ENCODE assay signal across 27 cellular contexts in genomic region chr19:16225279-16226183, GRCh38. TPM values are rescaled to one million over a fixed set of nuclear protein-coding genes. Genes with fewer than 3 reads are reported as not detected.
A peak's percentile ranks its signal among the peaks of the same experiment; 100 is the strongest.
DNase-seq lines count a peak whose midpoint lies in the region; ATAC-seq and TF ChIP-seq lines count a peak whose summit lies in the region.
"Had no signal": no experiment of that assay in that cellular context is flagged by ENCODE, and none has a peak within 500 bp of the region (broad histone marks: within the 10 kb centered on the region; RNA-seq: fewer than 3 reads in every experiment).

No MANE protein-coding gene starts in this region.

- H3K27ac ChIP-seq in BLaER1 (no peak overlapping the region; the same call in 1 of the 2 replicates), spleen (no peak overlapping the region)
- no peak overlapping the region for H3K27ac ChIP-seq in effector memory CD4-positive, alpha-beta T cell (ENCODE audit: insufficient read depth, low read length, poor library complexity, severe bottlenecking)
- H3K27ac ChIP-seq: A549, C4-2B, SJCRH30 had no signal

- H3K9ac ChIP-seq in BLaER1 = no peak overlapping the region

- H3K4me3 ChIP-seq in BLaER1 (no peak overlapping the region), H7 (ENCODE audit: insufficient read depth, low read depth, low read length) (no peak overlapping the region), spleen (no peak overlapping the region)
- H3K4me3 ChIP-seq in effector memory CD4-positive, alpha-beta T cell (ENCODE audit: insufficient read depth, low read depth, low read length, poor library complexity, severe bottlenecking) = no peak overlapping the region
- H3K4me3 ChIP-seq: A549, HAP-1, SJCRH30 had no signal

- peaks cover 10% of the 10 kb centered on the region for H3K9me3 Mint-ChIP-seq in dendritic cell treated with granulocyte-macrophage colony-stimulating factor and Interleukin-4, amounts not matched to agents 40 ng/mL and 50 ng/mL, for 4 days
- peaks cover 16% of the 10 kb centered on the region for H3K9me3 Mint-ChIP-seq in T-helper 2 cell treated with Interferon-gamma antibody and Interleukin-4, amounts not matched to agents 5 μg/mL and 100 μg/mL, for 36 hours

- no peak for TF ChIP-seq CTCF in spleen (IDR thresholded peaks at IDR 0.05 in 8 of 11, conservative IDR thresholded peaks at IDR 0.05 in 3 of 11)

- peaks cover 22% of the 10 kb centered on the region for H3K9me3 ChIP-seq in BLaER1
- H3K9me3 ChIP-seq in spleen = peaks cover 6 to 27% (median 24%) of the 10 kb centered on the region in 8 donors
- H3K9me3 ChIP-seq in effector memory CD4-positive, alpha-beta T cell (ENCODE audit: control insufficient read depth, low read length) = peaks cover 13% of the 10 kb centered on the region

- H3K36me3 Mint-ChIP-seq in dendritic cell treated with granulocyte-macrophage colony-stimulating factor and Interleukin-4, amounts not matched to agents 40 ng/mL and 50 ng/mL, for 4 days (ENCODE audit: low read depth) = peaks cover 100% of the 10 kb centered on the region
- peaks cover 55% of the 10 kb centered on the region for H3K36me3 Mint-ChIP-seq in T-helper 2 cell treated with Interferon-gamma antibody and Interleukin-4, amounts not matched to agents 5 μg/mL and 100 μg/mL, for 36 hours (ENCODE audit: low read depth)

- peaks cover 100% of the 10 kb centered on the region for H3K36me3 ChIP-seq in BLaER1
- no peaks in the 10 kb centered on the region; the same call in 1 of the 2 replicates for H3K36me3 ChIP-seq in H7 (replicated peaks; ENCODE audit: control insufficient read depth, insufficient read depth, low read length)
- peaks cover 0 to 100% (median 99%) of the 10 kb centered on the region in 6 donors for H3K36me3 ChIP-seq in spleen
- peaks cover 91% of the 10 kb centered on the region for H3K36me3 ChIP-seq in effector memory CD4-positive, alpha-beta T cell (ENCODE audit: control insufficient read depth, insufficient read depth, low read length)

- no peaks in the 10 kb centered on the region for H3K27me3 Mint-ChIP-seq in dendritic cell treated with granulocyte-macrophage colony-stimulating factor and Interleukin-4, amounts not matched to agents 40 ng/mL and 50 ng/mL, for 4 days
- H3K27me3 Mint-ChIP-seq in T-helper 2 cell treated with Interferon-gamma antibody and Interleukin-4, amounts not matched to agents 5 μg/mL and 100 μg/mL, for 36 hours (ENCODE audit: low read depth) = no peaks in the 10 kb centered on the region

- no peaks in the 10 kb centered on the region for H3K4me1 Mint-ChIP-seq in dendritic cell treated with granulocyte-macrophage colony-stimulating factor and Interleukin-4, amounts not matched to agents 40 ng/mL and 50 ng/mL, for 4 days (ENCODE audit: low read depth)
- H3K4me1 Mint-ChIP-seq in T-helper 2 cell treated with Interferon-gamma antibody and Interleukin-4, amounts not matched to agents 5 μg/mL and 100 μg/mL, for 36 hours (ENCODE audit: low read depth) = no peaks in the 10 kb centered on the region

- whole genome bisulfite sequencing in spleen, 5 donors = 92 to 98% (median 95%) methylated on average over 7 to 21 of the region's 21 CpGs

- H3K4me1 ChIP-seq in BLaER1 (peaks cover 27% of the 10 kb centered on the region), spleen (no peaks in the 10 kb centered on the region)
- no peaks in the 10 kb centered on the region for H3K4me1 ChIP-seq in effector memory CD4-positive, alpha-beta T cell (ENCODE audit: control insufficient read depth, insufficient read depth, low read length, poor library complexity, severe bottlenecking)
- H3K4me1 ChIP-seq: A549, Caco-2, HAP-1, SJCRH30 had no signal

- peaks cover 42% of the 10 kb centered on the region for H4K20me1 ChIP-seq in BLaER1

- no peak for TF ChIP-seq POLR2A in spleen (IDR thresholded peaks at IDR 0.05)

- intact Hi-C loops in dendritic cell treated with granulocyte-macrophage colony-stimulating factor and Interleukin-4, amounts not matched to agents 40 ng/mL and 50 ng/mL, for 4 days (cut with micrococcal nuclease) = no loop called here
- intact Hi-C loops in spleen (cut with DNase I; ENCODE audit: low total_unique reads) = no loop called here

- DNase-seq in H7 = peak; percentile 29
- DNase-seq in spleen = peak; percentile 52
- DNase-seq in effector memory CD4-positive, alpha-beta T cell = no peak
- DNase-seq in T-helper 2 cell treated with Interferon-gamma antibody and Interleukin-4, amounts not matched to agents 5 μg/mL and 100 μg/mL, for 36 hours (ENCODE audit: low spot score) = no peak
- DNase-seq: Caco-2; CD8-positive, alpha-beta T cell; DMS79; EL; GF-D8; HFFc6; KBM-7; MV-4-11; NCI-H1105; NCI-H146; NCI-H1930; NCI-H2107; NCI-H524; NCI-H774; SJCRH30 had no signal

- H3K4me3 Mint-ChIP-seq in dendritic cell treated with granulocyte-macrophage colony-stimulating factor and Interleukin-4, amounts not matched to agents 40 ng/mL and 50 ng/mL, for 4 days = no peak overlapping the region
- no peak overlapping the region for H3K4me3 Mint-ChIP-seq in T-helper 2 cell treated with Interferon-gamma antibody and Interleukin-4, amounts not matched to agents 5 μg/mL and 100 μg/mL, for 36 hours
- H3K4me3 Mint-ChIP-seq: CD8-positive, alpha-beta T cell; HFFc6 had no signal

- 0 out of 2 replicates have a peak overlapping the region, but pooled peaks have one; percentile 77 for H3K4me2 ChIP-seq in BLaER1
- H3K4me2 ChIP-seq: A549 had no signal

- peak overlapping the region; percentile 42 for H3K27ac Mint-ChIP-seq in dendritic cell treated with granulocyte-macrophage colony-stimulating factor and Interleukin-4, amounts not matched to agents 40 ng/mL and 50 ng/mL, for 4 days
- no peak overlapping the region for H3K27ac Mint-ChIP-seq in T-helper 2 cell treated with Interferon-gamma antibody and Interleukin-4, amounts not matched to agents 5 μg/mL and 100 μg/mL, for 36 hours
- H3K27ac Mint-ChIP-seq: CD8-positive, alpha-beta T cell; HFFc6 had no signal

- no peak for ATAC-seq in GM18498 (IDR thresholded peaks at IDR 0.05; ENCODE audit: unreplicated experiment)
- ATAC-seq: CD8-positive, alpha-beta T cell had no signal

- no peaks in the 10 kb centered on the region for H3K27me3 ChIP-seq in BLaER1
- H3K27me3 ChIP-seq in H7 (ENCODE audit: control insufficient read depth, insufficient read depth, low read length) = no peaks in the 10 kb centered on the region
- H3K27me3 ChIP-seq in spleen (replicated peaks in 1 of 7) = no peaks in the 10 kb centered on the region
- H3K27me3 ChIP-seq in effector memory CD4-positive, alpha-beta T cell (replicated peaks; ENCODE audit: control insufficient read depth, insufficient read depth, low read length, poor library complexity, severe bottlenecking) = no peaks in the 10 kb centered on the region
- H3K27me3 ChIP-seq: SJCRH30 had no signal

RNA-seq across cellular contexts. Expression of gene AP1M1, which starts 27.8 kb away (rescaled TPM):
- total RNA-seq in H7 (2014; rRNA removed; shearing (Covaris generic)) = 49.3 and 56.3 TPM in 2 replicates
- total RNA-seq in spleen = 10 to 100 TPM; 54.1 to 82.8 (median 67.2) TPM
- polyA plus RNA-seq in spleen = 10 to 100 TPM; 27.9 to 39.7 (median 34.6) TPM

RNA-seq across cellular contexts. Expression of gene FAM32A, which starts 40.3 kb away (rescaled TPM):
- total RNA-seq in H7 (2014; rRNA removed; shearing (Covaris generic)) = 91.8 and 96.9 TPM in 2 replicates
- total RNA-seq in spleen = 100 to 1,000 TPM in 1 of 7 donors, 10 to 100 TPM in 6; 45.8 to 105 (median 69.1) TPM
- polyA plus RNA-seq in spleen = 10 to 100 TPM; 60.0 to 89.5 (median 79.9) TPM

RNA-seq across cellular contexts. Expression of gene CIB3, which starts 52.2 kb away (rescaled TPM):
- not detected in 2 replicates for total RNA-seq in H7 (2014; rRNA removed; shearing (Covaris generic))
- not detected for total RNA-seq in spleen
- under 1 TPM in 1 of 3 donors, not detected in 2; 0.49 TPM for polyA plus RNA-seq in spleen
- total RNA-seq: Caco-2; CD8-positive, alpha-beta T cell; HFFc6; LHCN-M2; MCF 10A; SJCRH30 had no signal
- polyA plus RNA-seq: A549 had no signal

Comparison
In these comparisons a context has a peak if more than half of its experiments do, and no peak if none do; other contexts are left out.
1. DNase-seq: peak in H7 (single experiment) and spleen (single experiment); none in effector memory CD4-positive, alpha-beta T cell (0 of 3) and T-helper 2 cell treated with Interferon-gamma antibody and Interleukin-4, amounts not matched to agents 5 μg/mL and 100 μg/mL, for 36 hours (single experiment).